In the genomic region with DNA sequence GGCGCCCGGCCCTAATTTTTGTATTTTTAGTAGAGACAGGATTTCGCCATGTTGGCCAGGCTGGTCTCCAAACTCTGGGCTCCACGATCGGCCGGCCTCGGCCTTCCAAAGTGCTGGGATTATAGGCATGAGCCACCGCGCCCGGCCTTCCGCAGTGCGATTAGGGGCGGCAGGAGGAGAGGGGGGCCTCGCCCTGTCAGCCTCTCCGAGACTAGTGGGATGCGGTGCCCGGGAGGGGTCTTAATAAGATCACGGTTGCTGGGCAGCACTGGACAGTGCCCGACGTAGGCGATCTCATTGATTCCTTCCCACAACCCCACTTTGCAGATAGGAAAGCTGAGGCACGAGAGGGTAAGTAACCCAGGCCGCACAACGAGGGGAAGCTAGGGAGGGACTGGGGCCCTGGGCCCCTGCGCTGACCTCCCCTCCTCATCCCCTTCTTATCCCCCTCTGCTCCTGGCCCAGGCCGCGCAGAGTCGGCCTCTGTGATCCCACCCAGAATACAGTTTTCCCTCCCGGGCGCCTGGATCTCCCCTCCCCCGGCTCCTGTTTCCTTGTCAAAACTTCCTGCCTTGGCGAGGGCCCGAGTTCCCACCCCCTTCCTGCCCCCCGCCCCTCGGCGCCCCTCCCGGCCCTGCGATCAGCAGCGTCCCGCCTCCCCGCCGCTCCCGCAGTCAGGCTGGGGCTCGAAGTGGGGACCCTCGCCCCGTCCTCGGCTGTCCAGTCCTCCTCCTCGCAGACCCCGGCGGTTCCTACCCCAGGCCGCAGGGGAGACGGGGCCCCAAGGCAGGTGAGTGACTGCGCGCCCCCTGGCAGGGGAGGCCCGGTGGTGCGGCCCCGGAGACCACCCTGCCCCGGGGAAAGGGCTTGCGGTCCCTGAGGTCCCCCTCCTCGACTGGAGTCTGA, we compare ENCODE assay signal across 8 cellular contexts. TPM values are rescaled to one million over a fixed set of nuclear protein-coding genes. Genes with fewer than 3 reads are reported as not detected.
DNase-seq lines count a peak whose midpoint lies in the region; ATAC-seq and TF ChIP-seq lines count a peak whose summit lies in the region.

PEAR1 (plus strand) TSS at position 671 of the 906 bp plus-strand sequence. CDS start 10,209 bp downstream, outside the sequence.

- TF ChIP-seq POLR2A in heart left ventricle (IDR thresholded peaks at IDR 0.05), result peak in 1 of 2 donors; percentile 34
- TF ChIP-seq POLR2A in prostate gland (IDR thresholded peaks at IDR 0.05), result no peak

- H3K4me3 ChIP-seq in DOHH2 (ENCODE audit: low read length) (no peak within 1 kb of the TSS), heart left ventricle (peak within 1 kb of the TSS; percentile 30 to 91 (median 72)), prostate gland (peak within 1 kb of the TSS; percentile 16 to 23)

- H3K9me3 ChIP-seq in DOHH2 (ENCODE audit: control insufficient read depth, insufficient read depth, low read length) (no peaks in the 10 kb centered on the region), heart left ventricle (no peaks in the 10 kb centered on the region), prostate gland (no peaks in the 10 kb centered on the region)

- H3K79me2 ChIP-seq in DOHH2 (ENCODE audit: control insufficient read depth, low read length), result no peaks in the 10 kb centered on the region

- no peak within 1 kb of the TSS for H3K27ac ChIP-seq in DOHH2 (ENCODE audit: low read depth, low read length)
- H3K27ac ChIP-seq in heart left ventricle, result peak within 1 kb of the TSS; percentile 80 to 99 (median 93)
- H3K27ac ChIP-seq in prostate gland, result peak within 1 kb of the TSS; percentile 64 to 75

- intact Hi-C loops in heart left ventricle (cut with DNase I) (loop anchor here in 4 of 10 donors (1.0 to 10.0 kb wide), 5 partner anchors 27 to 208 kb away; partner anchors contain the start of genes LRRC71 (in 2 of the 4), ISG20L2 (in 1 of the 4) and METTL25B (in 1 of the 4)), prostate gland (cut with DNase I) (no loop called here)

- no peak for TF ChIP-seq CTCF in DOHH2 (IDR thresholded peaks at IDR 0.05; ENCODE audit: low read depth, low read length, poor library complexity, severe bottlenecking)
- peak in 2 of 12 donors; percentile 5 for TF ChIP-seq CTCF in heart left ventricle (IDR thresholded peaks at IDR 0.05)
- TF ChIP-seq CTCF in prostate gland (IDR thresholded peaks at IDR 0.05), result no peak

- no peaks in the 10 kb centered on the region for H3K9me3 Mint-ChIP-seq in activated naive CD8-positive, alpha-beta T cell (ENCODE audit: low read depth)

- H3K27ac Mint-ChIP-seq in activated naive CD8-positive, alpha-beta T cell, result no peak within 1 kb of the TSS

- 0 out of 2 replicates have a peak, but pooled peaks cover 3% of the 10 kb centered on the region for H4K20me1 ChIP-seq in DOHH2 (ENCODE audit: control insufficient read depth, insufficient read depth, low read depth, low read length)

- H3K4me1 Mint-ChIP-seq in activated naive CD8-positive, alpha-beta T cell (ENCODE audit: low read depth), result peaks cover 17% of the 10 kb centered on the region

- 0 out of 2 replicates have a peak, but pooled peaks cover 3% of the 10 kb centered on the region for H3K4me1 ChIP-seq in DOHH2 (ENCODE audit: control insufficient read depth, low read length)
- peaks cover 0 to 64% (median 46%) of the 10 kb centered on the region in 12 donors for H3K4me1 ChIP-seq in heart left ventricle
- H3K4me1 ChIP-seq in prostate gland (replicated peaks), result peaks cover 3% of the 10 kb centered on the region

- DNase-seq in heart left ventricle, result peak; percentile 74 to 88 (median 86)
- no peak for DNase-seq in prostate gland (ENCODE audit: low spot score)
- DNase-seq in HUDEP-2 (lab: John Stamatoyannopoulos, UW; ENCODE audit: unreplicated experiment in 76 of 76), result no peak

- ATAC-seq in heart left ventricle (peak; percentile 10 to 63 (median 41)), GM18861 (IDR thresholded peaks at IDR 0.05; ENCODE audit: unreplicated experiment) (no peak), GM21619 (IDR thresholded peaks at IDR 0.05; ENCODE audit: unreplicated experiment) (no peak), HG02571 (IDR thresholded peaks at IDR 0.05; ENCODE audit: unreplicated experiment) (no peak)

- H3K27me3 ChIP-seq in DOHH2 (ENCODE audit: control insufficient read depth, low read length) (peaks cover 38% of the 10 kb centered on the region), heart left ventricle (peaks cover 0 to 28% (median 3%) of the 10 kb centered on the region in 9 donors), prostate gland (replicated peaks; ENCODE audit: insufficient read depth) (peaks cover 2% of the 10 kb centered on the region)

- H3K36me3 ChIP-seq in DOHH2 (ENCODE audit: control insufficient read depth, low read length), result no peaks in the 10 kb centered on the region
- no peaks in the 10 kb centered on the region for H3K36me3 ChIP-seq in heart left ventricle
- no peaks in the 10 kb centered on the region for H3K36me3 ChIP-seq in prostate gland

- H3K4me2 ChIP-seq in DOHH2 (ENCODE audit: low read length), result peak within 1 kb of the TSS; percentile 35

- WGBS in heart left ventricle, 4 donors, result 10 to 14% (median 12%) methylated on average over 53 to 60 of the region's 60 CpGs
- 13% methylated on average over 49 of the region's 60 CpGs for WGBS in prostate gland

- peaks cover 25% of the 10 kb centered on the region for H3K27me3 Mint-ChIP-seq in activated naive CD8-positive, alpha-beta T cell

- H3K36me3 Mint-ChIP-seq in activated naive CD8-positive, alpha-beta T cell, result no peaks in the 10 kb centered on the region

- peak within 1 kb of the TSS; percentile 60 for H3K4me3 Mint-ChIP-seq in activated naive CD8-positive, alpha-beta T cell

- H3F3A ChIP-seq in DOHH2 (ENCODE audit: control insufficient read depth, insufficient read depth), result no peaks in the 10 kb centered on the region

- no peaks in the 10 kb centered on the region for H3K9me2 ChIP-seq in DOHH2 (replicated peaks; ENCODE audit: control insufficient read depth, low read length)

RNA-seq across cellular contexts. Expression of gene PEAR1, which starts in this region (rescaled TPM):
- 10 to 100 TPM in 2 of 9 donors, 1 to 10 TPM in 7; 4.1 to 14.7 (median 7.5) TPM for total RNA-seq in heart left ventricle
- polyA plus RNA-seq in heart left ventricle, result 1 to 10 TPM; 7.1 TPM
- total RNA-seq in prostate gland, result 10 to 100 TPM in 1 of 2 donors, 1 to 10 TPM in 1; 3.6 to 20.0 TPM

Comparison
In these comparisons a context has a peak if more than half of its experiments do, and no peak if none do; other contexts are left out.
1. ATAC-seq: peak in heart left ventricle (4 of 4); none in GM18861 (single experiment), GM21619 (single experiment) and HG02571 (single experiment).
2. DNase-seq: peak in heart left ventricle (5 of 5); none in prostate gland (single experiment) and HUDEP-2 (0 of 76).